ENCODE assay signal across 5 cellular contexts in genomic region chr18:6572192-6572591, GRCh38.
DNase-seq lines count a peak whose midpoint lies in the region; ATAC-seq, FAIRE-seq and TF ChIP-seq lines count a peak whose summit lies in the region.
"Not testable (repeated sequence)": the region's sequence is repeated elsewhere in the genome, so short reads cannot be mapped to it uniquely, and the experiment has no call there.

No MANE protein-coding gene starts in this region.

- H3K27ac ChIP-seq in A549; HEK293 (ENCODE audit: extremely low read depth, low read depth, low read length); endodermal cell (ENCODE audit: low read depth, low read length); esophagus muscularis mucosa (replicated peaks in 1 of 4); mesendoderm (ENCODE audit: low read depth, low read length): not testable (repeated sequence)

- ATAC-seq in A549: not testable (repeated sequence)

- H3K4me1 Mint-ChIP-seq in endodermal cell: peaks cover 65% of the 10 kb centered on the region

- H2AK5ac ChIP-seq in mesendoderm (ENCODE audit: low read length): not testable (repeated sequence)

- not testable (repeated sequence) for H3K79me2 ChIP-seq in mesendoderm (ENCODE audit: control insufficient read depth, insufficient read depth, low read length)

- not testable (repeated sequence) for H2BK15ac ChIP-seq in mesendoderm (replicated peaks; ENCODE audit: low read depth)

- not testable (repeated sequence) for H3K4me2 ChIP-seq in A549; mesendoderm (ENCODE audit: low read length)

- not testable (repeated sequence) for DNase-seq in A549 (ENCODE audit: low read depth in 1 of 2, low spot score in 1 of 2); endodermal cell; mesendoderm
- DNase-seq in esophagus muscularis mucosa (ENCODE audit: extremely low spot score): peak; percentile 86

- H3K9ac ChIP-seq in endodermal cell (ENCODE audit: extremely low read depth, low read length, poor library complexity, severe bottlenecking); mesendoderm (ENCODE audit: low read length): not testable (repeated sequence)

- not testable (repeated sequence) for TF ChIP-seq POLR2A in A549 (IDR thresholded peaks at IDR 0.05; ENCODE audit: low read length); esophagus muscularis mucosa (IDR thresholded peaks at IDR 0.05; ENCODE audit: low read depth)

- not testable (repeated sequence) for H3K23ac ChIP-seq in mesendoderm (ENCODE audit: low read length)

- H3K4me1 ChIP-seq in A549; HEK293 (ENCODE audit: control insufficient read depth, insufficient read depth, low read length); esophagus muscularis mucosa; mesendoderm (ENCODE audit: control insufficient read depth, low read depth, low read length): not testable (repeated sequence)
- peaks cover 37% of the 10 kb centered on the region for H3K4me1 ChIP-seq in endodermal cell (ENCODE audit: control insufficient read depth, insufficient read depth, low read length)

- H2BK5ac ChIP-seq in mesendoderm (ENCODE audit: low read length): peak overlapping the region; percentile 26

- intact Hi-C loops in esophagus muscularis mucosa (cut with DNase I): not testable (repeated sequence)

- peak overlapping the region; percentile 4 for H3K56ac ChIP-seq in mesendoderm (ENCODE audit: low read length)

- FAIRE-seq in A549 (lab: Jason Lieb, UNC): not testable (repeated sequence)

- not testable (repeated sequence) for H3K36me3 ChIP-seq in HEK293 (ENCODE audit: control insufficient read depth in 2 of 2, insufficient read depth in 1 of 2, low read length in 2 of 2); endodermal cell (ENCODE audit: control insufficient read depth, insufficient read depth, low read length); esophagus muscularis mucosa; mesendoderm (ENCODE audit: control insufficient read depth, insufficient read depth, low read length)

- H3K4me3 Mint-ChIP-seq in endodermal cell: not testable (repeated sequence)

- TF ChIP-seq EP300 in A549 (IDR thresholded peaks at IDR 0.05); esophagus muscularis mucosa (IDR thresholded peaks at IDR 0.05): not testable (repeated sequence)

- H3K27me3 Mint-ChIP-seq in endodermal cell (ENCODE audit: insufficient read depth): not testable (repeated sequence)

- peak overlapping the region; percentile 1 for H3K4ac ChIP-seq in mesendoderm (ENCODE audit: low read depth, low read length)

- not testable (repeated sequence) for TF ChIP-seq CTCF in A549 (IDR thresholded peaks at IDR 0.05); HEK293 (tag by site-specific recombination; IDR thresholded peaks at IDR 0.05); endodermal cell (conservative IDR thresholded peaks at IDR 0.05); esophagus muscularis mucosa (IDR thresholded peaks at IDR 0.05)

- POLR2A ChIA-PET in A549 (lab: Yijun Ruan, JAX); HEK293 (lab: Yijun Ruan, JAX): not testable (repeated sequence)

- not testable (repeated sequence) for H3K9me3 ChIP-seq in A549; HEK293 (ENCODE audit: control insufficient read depth, insufficient read depth, low read depth, low read length); endodermal cell (ENCODE audit: control insufficient read depth, low read length); esophagus muscularis mucosa

- 46% methylated on average over 7 of the region's 7 CpGs for WGBS in A549 (ENCODE audit: missing lambda C conversion rate)
- 88 to 93% methylated on average over 5 to 6 of the region's 7 CpGs for WGBS in endodermal cell (ENCODE audit: insufficient coverage in 1 of 2, insufficient read length in 1 of 2), 2 experiments
- 95% methylated on average over 7 of the region's 7 CpGs for WGBS in esophagus muscularis mucosa
- no CpG with 5 or more reads among the region's 7 CpGs for WGBS in mesendoderm (ENCODE audit: extremely low coverage, insufficient coverage, low lambda C conversion rate)

- not testable (repeated sequence) for H2BK120ac ChIP-seq in mesendoderm (ENCODE audit: low read depth, low read length)

- CTCF ChIA-PET in A549 (lab: Yijun Ruan, JAX): not testable (repeated sequence)
- CTCF ChIA-PET in HEK293 (lab: Yijun Ruan, JAX): interaction anchor here (0.9 kb wide), 1 partner anchor 49 kb away, joined by 3 read pairs; no protein-coding TSS in a partner anchor

- H3K9me3 Mint-ChIP-seq in endodermal cell: not testable (repeated sequence)

- not testable (repeated sequence) for H3K18ac ChIP-seq in mesendoderm (ENCODE audit: low read length)

- H4K8ac ChIP-seq in mesendoderm (ENCODE audit: low read depth, low read length): not testable (repeated sequence)

- not testable (repeated sequence) for H3K36me3 Mint-ChIP-seq in endodermal cell (ENCODE audit: low read depth)

- H3K27ac Mint-ChIP-seq in endodermal cell: peak overlapping the region; percentile 94

- not testable (repeated sequence) for TF ChIP-seq RAD21 in A549 (conservative IDR thresholded peaks at IDR 0.05 in 1 of 2, IDR thresholded peaks at IDR 0.05 in 1 of 2)

- H3K27me3 ChIP-seq in endodermal cell (ENCODE audit: control insufficient read depth, insufficient read depth, low read length, poor library complexity, severe bottlenecking); esophagus muscularis mucosa; mesendoderm (ENCODE audit: insufficient read depth, low read length, poor library complexity): not testable (repeated sequence)

- not testable (repeated sequence) for H3K4me3 ChIP-seq in A549; HEK293 (ENCODE audit: low read depth, low read length); endodermal cell (ENCODE audit: low read length); esophagus muscularis mucosa; mesendoderm (ENCODE audit: low read length)

- not testable (repeated sequence) for H3K79me1 ChIP-seq in mesendoderm (ENCODE audit: low read length)

- not testable (repeated sequence) for H4K5ac ChIP-seq in mesendoderm (ENCODE audit: low read length)

TF ChIP-seq in A549, 52 proteins besides CTCF, POLR2A, EP300 and RAD21:
- TF ChIP-seq ZC3H11A (IDR thresholded peaks at IDR 0.05): peak; percentile 25
TF ChIP-seq in A549: peak in this region for 1; not testable (repeated sequence) for 51.

TF ChIP-seq in HEK293, 187 proteins besides CTCF, POLR2A, EP300 and RAD21 (continues in another document):
- TF ChIP-seq ZNF394 (tag by site-specific recombination; IDR thresholded peaks at IDR 0.05; ENCODE audit: borderline replicate concordance) (peak; percentile 82), ZNF426 (tag by site-specific recombination; IDR thresholded peaks at IDR 0.05) (peak; percentile 60), ZNF19 (tag by site-specific recombination; IDR thresholded peaks at IDR 0.05; ENCODE audit: low read depth) (0 out of 2 replicates have a peak, but pooled peaks have one; percentile 38), ZNF140 (tag by site-specific recombination; IDR thresholded peaks at IDR 0.05) (peak; percentile 36; the same call in 1 of the 2 replicates), ZNF654 (tag by site-specific recombination; IDR thresholded peaks at IDR 0.05; ENCODE audit: low read depth) (peak; percentile 34), ZNF518A (tag by site-specific recombination; conservative IDR thresholded peaks at IDR 0.05; ENCODE audit: low read depth) (peak; percentile 72; the same call in 1 of the 2 replicates), ZNF555 (tag by site-specific recombination; conservative IDR thresholded peaks at IDR 0.05) (peak; percentile 55), ZNF623 (tag by site-specific recombination; IDR thresholded peaks at IDR 0.05) (peak; percentile 47), ZBTB8A (tag by site-specific recombination; IDR thresholded peaks at IDR 0.05) (peak; percentile 61)
